ENCODE assay signal across 8 cellular contexts in the genomic region with DNA sequence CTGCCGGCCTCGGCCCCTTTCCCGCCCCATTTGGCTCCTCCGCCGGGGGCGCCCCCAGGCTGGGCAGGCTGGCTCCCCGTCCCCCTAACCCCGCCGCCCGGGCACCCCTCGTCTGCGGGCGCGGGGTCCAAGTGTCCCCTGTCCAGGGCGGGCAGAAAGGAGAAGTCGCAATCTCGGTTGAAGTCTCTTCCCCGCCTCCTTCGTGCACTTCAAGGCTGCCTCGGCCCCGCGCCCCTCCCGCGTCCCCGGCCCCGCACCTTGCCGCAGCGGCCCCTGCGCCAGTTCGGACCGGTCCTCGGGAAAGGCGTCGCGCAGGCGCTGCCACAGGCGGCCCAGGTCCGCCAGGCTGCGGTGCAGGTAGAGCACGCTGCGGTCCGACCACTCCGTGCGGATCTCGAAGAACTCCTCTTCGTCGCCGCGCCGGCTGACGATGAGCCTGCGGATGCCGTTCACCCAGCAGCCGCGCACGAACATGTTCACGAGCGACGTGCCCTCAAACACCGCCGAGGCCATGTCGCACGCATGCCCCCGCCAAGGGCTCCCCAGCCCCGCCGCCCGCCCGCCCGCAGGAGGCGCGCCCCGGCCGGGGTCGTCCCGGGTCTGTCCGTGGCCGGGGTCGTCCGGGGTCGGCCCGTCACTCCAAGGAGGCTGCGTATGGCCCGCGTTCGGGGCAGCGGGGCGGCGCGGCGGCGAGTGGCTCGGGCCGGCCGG. TPM values are rescaled to one million over a fixed set of nuclear protein-coding genes. Genes with fewer than 3 reads are reported as not detected.
DNase-seq lines count a peak whose midpoint lies in the region; ATAC-seq and TF ChIP-seq lines count a peak whose summit lies in the region.

A gene with protein sequence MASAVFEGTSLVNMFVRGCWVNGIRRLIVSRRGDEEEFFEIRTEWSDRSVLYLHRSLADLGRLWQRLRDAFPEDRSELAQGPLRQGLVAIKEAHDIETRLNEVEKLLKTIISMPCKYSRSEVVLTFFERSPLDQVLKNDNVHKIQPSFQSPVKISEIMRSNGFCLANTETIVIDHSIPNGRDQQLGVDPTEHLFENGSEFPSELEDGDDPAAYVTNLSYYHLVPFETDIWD (minus strand): TSS at position 695 of the 711 bp plus-strand sequence. CDS start 182 bp downstream, at position 513.

- H3K4me3 ChIP-seq in fibroblast of lung (replicated peaks in 1 of 4; ENCODE audit: control extremely low read depth in 1 of 4, insufficient read depth in 1 of 4, low read depth in 3 of 4, low read length in 4 of 4): peak within 1 kb of the TSS; percentile 61 to 85 (median 72)

- H3K4me1 Mint-ChIP-seq in neural crest cell: peaks cover 30% of the 10 kb centered on the region

- TF ChIP-seq CTCF in fibroblast of lung (conservative IDR thresholded peaks at IDR 0.05 in 1 of 2, IDR thresholded peaks at IDR 0.05 in 1 of 2; ENCODE audit: low read depth in 1 of 2, low read length in 2 of 2): no peak
- TF ChIP-seq CTCF in neural crest cell (conservative IDR thresholded peaks at IDR 0.05): no peak

- DNase-seq in NCI-H2171 treated with DMSO at 0.1 percent for 48 hours (lab: John Stamatoyannopoulos, UW) (peak; percentile 18), NCI-H2171 (lab: John Stamatoyannopoulos, UW) (no peak), fibroblast of lung (ENCODE audit: low read depth in 2 of 2) (no peak), neural crest cell (ENCODE audit: low read depth, low spot score) (no peak), MV-4-11 (lab: John Stamatoyannopoulos, UW) (no peak), NCI-H187 treated with DMSO at 0.1 percent for 48 hours (lab: John Stamatoyannopoulos, UW) (no peak)
- peak; percentile 19 to 27 for DNase-seq in activated CD4-positive, alpha-beta T cell treated with anti-CD3 and anti-CD28 coated beads, Interleukin-2, amount 50 U/mL, for 48 hours

- peak within 1 kb of the TSS; percentile 87 for H3K4me2 ChIP-seq in fibroblast of lung (ENCODE audit: extremely low read depth, insufficient read depth, low read length)

- no peaks in the 10 kb centered on the region for H3K27me3 ChIP-seq in fibroblast of lung (ENCODE audit: control insufficient read depth, insufficient read depth, low read length)

- peaks cover 35% of the 10 kb centered on the region for H3K27me3 Mint-ChIP-seq in neural crest cell (ENCODE audit: low read depth)

- peak within 1 kb of the TSS; percentile 74 for H3K4me3 Mint-ChIP-seq in neural crest cell

- peak within 1 kb of the TSS; percentile 47 for H2AFZ ChIP-seq in fibroblast of lung (ENCODE audit: low read length)

- ATAC-seq in HG03108 (IDR thresholded peaks at IDR 0.05; ENCODE audit: unreplicated experiment): peak; percentile 8

- no peak within 1 kb of the TSS for H3K27ac Mint-ChIP-seq in neural crest cell (ENCODE audit: unreplicated experiment)

- H3K9me3 Mint-ChIP-seq in neural crest cell: no peaks in the 10 kb centered on the region

- H3K79me2 ChIP-seq in fibroblast of lung (ENCODE audit: control insufficient read depth, insufficient read depth, low read length): peaks cover 52% of the 10 kb centered on the region

- no peaks in the 10 kb centered on the region for H3K9me3 ChIP-seq in fibroblast of lung (ENCODE audit: control insufficient read depth, insufficient read depth, low read depth, low read length)

- H3K36me3 ChIP-seq in fibroblast of lung (ENCODE audit: control insufficient read depth, insufficient read depth, low read length): peaks cover 1% of the 10 kb centered on the region

- peaks cover 17% of the 10 kb centered on the region for H3K4me1 ChIP-seq in fibroblast of lung (ENCODE audit: control insufficient read depth, extremely low read depth, insufficient read depth, low read length)

- peak within 1 kb of the TSS; percentile 91 for H3K27ac ChIP-seq in fibroblast of lung (ENCODE audit: insufficient read depth, low read length)

- peak within 1 kb of the TSS; percentile 93 for H3K9ac ChIP-seq in fibroblast of lung (ENCODE audit: insufficient read depth, low read length)

- H3K36me3 Mint-ChIP-seq in neural crest cell (ENCODE audit: low read depth): no peaks in the 10 kb centered on the region

- H4K20me1 ChIP-seq in fibroblast of lung (ENCODE audit: control insufficient read depth, extremely low read depth, insufficient read depth, low read length): no peaks in the 10 kb centered on the region

RNA-seq across cellular contexts. Expression of the gene that starts here (rescaled TPM):
- total RNA-seq in fibroblast of lung (33.1 and 52.7 TPM in 2 replicates), neural crest cell (4.8 and 5.4 TPM in 2 replicates)
- 18.9 and 30.3 TPM in 2 replicates for polyA plus RNA-seq in fibroblast of lung
- polyA plus RNA-seq in fibroblast of lung (2012): 38.0 and 59.4 TPM in 2 replicates
- 20.0 and 28.7 TPM in 2 replicates for polyA minus RNA-seq in fibroblast of lung (ENCODE audit: low replicate concordance)

Comparison
In these comparisons a context has a peak if more than half of its experiments do, and no peak if none do; other contexts are left out.
1. DNase-seq: peak in NCI-H2171 treated with DMSO at 0.1 percent for 48 hours (single experiment) and activated CD4-positive, alpha-beta T cell treated with anti-CD3 and anti-CD28 coated beads, Interleukin-2, amount 50 U/mL, for 48 hours (2 of 2); none in NCI-H2171 (single experiment), fibroblast of lung (0 of 2), neural crest cell (single experiment), MV-4-11 (single experiment) and NCI-H187 treated with DMSO at 0.1 percent for 48 hours (single experiment).